20 cellular contexts compared by ENCODE assay signal in genomic region chr10:132524443-132525285, GRCh38. TPM values are rescaled to one million over a fixed set of nuclear protein-coding genes. Genes with fewer than 3 reads are reported as not detected.
DNase-seq lines count a peak whose midpoint lies in the region; ATAC-seq and TF ChIP-seq lines count a peak whose summit lies in the region.
"Had no signal": no experiment of that assay in that cellular context is flagged by ENCODE, and none has a peak within 500 bp of the region (broad histone marks: within the 10 kb centered on the region; RNA-seq: fewer than 3 reads in every experiment).

No MANE protein-coding gene starts in this region.

- WGBS in sigmoid colon, 2 donors, result 92 to 94% methylated on average over 23 of the region's 23 CpGs

- no peak for TF ChIP-seq EP300 in sigmoid colon (IDR thresholded peaks at IDR 0.05)

- H3K4me3 ChIP-seq in Peyer's patch (no peak overlapping the region), sigmoid colon (no peak overlapping the region)
- H3K4me3 ChIP-seq: GM23338, MG63 had no signal

- H3K27ac Mint-ChIP-seq in activated T-cell treated with anti-CD3 and anti-CD28 coated beads, Interleukin-2, amount 50 U/mL, for 72 hours, result no peak overlapping the region
- H3K27ac Mint-ChIP-seq: GM23338 had no signal

- H3K9me3 ChIP-seq in Peyer's patch, result no peaks in the 10 kb centered on the region
- no peaks in the 10 kb centered on the region for H3K9me3 ChIP-seq in sigmoid colon
- H3K9me3 ChIP-seq: MG63 had no signal

- H3K36me3 ChIP-seq in Peyer's patch (no peaks in the 10 kb centered on the region), sigmoid colon (no peaks in the 10 kb centered on the region)
- H3K36me3 ChIP-seq: MG63 had no signal

- ATAC-seq in left ventricle myocardium superior (no peak), GM18909 (IDR thresholded peaks at IDR 0.05; ENCODE audit: poor library complexity, unreplicated experiment) (no peak)
- ATAC-seq in activated T-cell treated with anti-CD3 and anti-CD28 coated beads, Interleukin-2, amount 50 U/mL, for 72 hours (replicated peaks in 1 of 2), result no peak
- ATAC-seq: GM23338 had no signal

- no peaks in the 10 kb centered on the region for H3K27me3 ChIP-seq in Peyer's patch
- no peaks in the 10 kb centered on the region for H3K27me3 ChIP-seq in sigmoid colon

- H3K9me3 Mint-ChIP-seq in activated T-cell treated with anti-CD3 and anti-CD28 coated beads, Interleukin-2, amount 50 U/mL, for 72 hours, result no peaks in the 10 kb centered on the region
- H3K9me3 Mint-ChIP-seq: GM23338 had no signal

- H3K27ac ChIP-seq in Peyer's patch, result no peak overlapping the region
- no peak overlapping the region for H3K27ac ChIP-seq in sigmoid colon
- H3K27ac ChIP-seq: 22Rv1, KMS-11 had no signal

- in situ Hi-C loops in KBM-7 (cut with MboI; ENCODE audit: low pct_unique_long_range_greater_than_20kb, low sequenced_read_pairs), result no loop called here

- TF ChIP-seq POLR2A in Peyer's patch (IDR thresholded peaks at IDR 0.05) (no peak), sigmoid colon (IDR thresholded peaks at IDR 0.05) (no peak)

- DNase-seq in activated CD4-positive, CD25-positive, alpha-beta regulatory T cell treated with anti-CD3 and anti-CD28 coated beads, Interleukin-2, amount 50 U/mL, for 72 hours, result peak; percentile 19
- no peak for DNase-seq in activated CD4-positive, CD25-positive, alpha-beta regulatory T cell (lab: John Stamatoyannopoulos, UW)
- DNase-seq in Peyer's patch (peak in 2 of 3 donors; percentile 36 to 38), left ventricle myocardium superior (peak; percentile 5), sigmoid colon (peak; percentile 54), KBM-7 (no peak)
- no peak for DNase-seq in activated T-cell treated with anti-CD3 and anti-CD28 coated beads, Interleukin-2, amount 50 U/mL, for 72 hours
- DNase-seq: DMS 273 treated with DMSO at 0.1 percent for 48 hours; MG63; NCI-H1092 treated with DMSO at 0.1 percent for 48 hours; NCI-H1694; NCI-H2107; NCI-H226; NCI-H526 treated with DMSO at 0.1 percent for 48 hours; NK-92 treated with Interleukin-12 subunit alpha and Interleukin-12 subunit beta, amount 100 ng/mL, for 24 hours; OCI-M1 had no signal

- peaks cover 31% of the 10 kb centered on the region for H3K27me3 Mint-ChIP-seq in activated T-cell treated with anti-CD3 and anti-CD28 coated beads, Interleukin-2, amount 50 U/mL, for 72 hours (ENCODE audit: low read depth)

- no peak overlapping the region for H3K4me3 Mint-ChIP-seq in activated T-cell treated with anti-CD3 and anti-CD28 coated beads, Interleukin-2, amount 50 U/mL, for 72 hours
- H3K4me3 Mint-ChIP-seq: GM23338 had no signal

- TF ChIP-seq CTCF in Peyer's patch (IDR thresholded peaks at IDR 0.05) (no peak), sigmoid colon (IDR thresholded peaks at IDR 0.05) (no peak)

- H3K36me3 Mint-ChIP-seq in activated T-cell treated with anti-CD3 and anti-CD28 coated beads, Interleukin-2, amount 50 U/mL, for 72 hours (ENCODE audit: insufficient read depth in 2 of 2), result peaks cover 0 to 2% of the 10 kb centered on the region in 2 donors

- H3K4me1 ChIP-seq in Peyer's patch (peaks cover 0 to 6% (median 0%) of the 10 kb centered on the region in 4 donors), sigmoid colon (peaks cover 0 to 31% (median 22%) of the 10 kb centered on the region in 4 donors)

- intact Hi-C loops in left ventricle myocardium superior (cut with micrococcal nuclease) (no loop called here), sigmoid colon (cut with DNase I) (no loop called here)

- H3K4me1 Mint-ChIP-seq in activated T-cell treated with anti-CD3 and anti-CD28 coated beads, Interleukin-2, amount 50 U/mL, for 72 hours (ENCODE audit: low read depth), result no peaks in the 10 kb centered on the region

RNA-seq across cellular contexts. Expression of gene INPP5A, which starts 12.9 kb away (rescaled TPM):
- total RNA-seq in Peyer's patch (10 to 100 TPM; 33.8 to 76.4 (median 38.1) TPM), left ventricle myocardium superior (108 TPM), sigmoid colon (100 to 1,000 TPM; 100 to 132 (median 112) TPM)
- polyA plus RNA-seq in sigmoid colon, result 10 to 100 TPM; 17.6 to 21.0 (median 20.3) TPM
- total RNA-seq in activated T-cell treated with anti-CD3 and anti-CD28 coated beads, Interleukin-2, amount 50 U/mL, for 72 hours, result 10 to 100 TPM; 11.0 to 14.9 TPM

Comparison
In these comparisons a context has a peak if more than half of its experiments do, and no peak if none do; other contexts are left out.
1. DNase-seq: peak in activated CD4-positive, CD25-positive, alpha-beta regulatory T cell treated with anti-CD3 and anti-CD28 coated beads, Interleukin-2, amount 50 U/mL, for 72 hours (single experiment), Peyer's patch (2 of 3), left ventricle myocardium superior (single experiment) and sigmoid colon (single experiment); none in activated CD4-positive, CD25-positive, alpha-beta regulatory T cell (0 of 4), KBM-7 (single experiment) and activated T-cell treated with anti-CD3 and anti-CD28 coated beads, Interleukin-2, amount 50 U/mL, for 72 hours (0 of 2).